Comparison of ENCODE assay signal across 1 cellular context in the genomic region with DNA sequence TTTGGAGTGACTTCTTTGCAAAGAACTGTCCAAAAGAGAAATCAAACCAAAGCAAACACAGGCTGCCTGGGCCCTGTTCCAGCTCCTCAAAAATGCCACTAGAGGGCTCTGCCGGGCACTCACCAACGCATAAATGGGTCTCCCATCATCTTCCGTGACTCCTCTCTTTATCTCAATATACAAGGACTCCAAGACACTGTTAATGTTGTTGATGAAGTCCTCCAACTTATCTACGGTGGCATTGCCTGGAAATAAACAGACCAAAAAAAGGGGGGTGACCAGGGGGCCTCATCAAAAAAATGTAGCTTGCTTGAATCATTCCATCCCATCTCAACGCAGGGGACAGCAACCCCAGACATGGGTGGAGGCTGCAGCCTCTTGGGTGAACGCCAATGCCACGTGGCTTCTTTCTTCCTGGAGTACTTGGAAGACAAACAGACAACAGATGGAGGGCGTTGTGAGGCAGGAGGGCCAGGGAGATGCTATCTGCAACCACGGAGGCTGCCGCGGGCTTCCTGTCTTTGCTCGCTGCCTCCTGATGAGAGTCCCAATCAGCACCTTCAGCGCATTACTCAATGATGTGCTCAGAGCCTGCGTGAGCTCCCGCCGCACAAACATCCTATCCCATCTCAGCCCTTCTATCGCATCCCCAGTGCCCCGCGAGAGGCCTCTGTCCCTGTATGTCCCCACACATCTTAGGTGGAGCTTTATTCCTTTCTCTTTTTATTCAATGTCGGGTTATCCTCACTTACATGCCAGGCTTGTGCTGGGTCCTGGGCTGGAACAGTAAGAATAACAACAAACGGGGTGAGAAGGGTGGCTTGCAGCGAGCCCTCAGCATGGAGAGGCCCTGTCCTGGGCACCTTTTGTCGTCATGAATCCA.
TF ChIP-seq lines count a peak whose summit lies in the region.

No MANE protein-coding gene starts in this region.

TF ChIP-seq in K562, 482 proteins besides CTCF, POLR2A, EP300 and RAD21 (continued from another document and continues in another):
- TF ChIP-seq MAX (CRISPR knock-in tag; IDR thresholded peaks at IDR 0.05) (peak; percentile 82), BCLAF1 (IDR thresholded peaks at IDR 0.05; ENCODE audit: borderline replicate concordance in 1 of 2, control insufficient read depth in 1 of 2, low read depth in 2 of 2, low read length in 1 of 2) (no peak), DDX20 (tag; IDR thresholded peaks at IDR 0.05; ENCODE audit: low read depth) (no peak), ZNF444 (CRISPR knock-in tag; IDR thresholded peaks at IDR 0.05) (no peak), CBX8 (IDR thresholded peaks at IDR 0.05; ENCODE audit: borderline replicate concordance, extremely low read depth, low read depth, low read length, poor library complexity, severe bottlenecking) (no peak), MTA2 (IDR thresholded peaks at IDR 0.05; ENCODE audit: low read depth) (no peak), SUPT5H (IDR thresholded peaks at IDR 0.05) (no peak), MBD2 (IDR thresholded peaks at IDR 0.05; ENCODE audit: borderline replicate concordance, low read depth) (no peak), PCBP1 (IDR thresholded peaks at IDR 0.05; ENCODE audit: low read depth, low read length, poor library complexity, severe bottlenecking) (no peak), PURB (CRISPR knock-in tag; IDR thresholded peaks at IDR 0.05; ENCODE audit: low read depth) (no peak), ZNF639 (CRISPR knock-in tag; conservative IDR thresholded peaks at IDR 0.05 in 1 of 2, IDR thresholded peaks at IDR 0.05 in 1 of 2) (no peak), BCOR (IDR thresholded peaks at IDR 0.05) (0 out of 2 replicates have a peak, but pooled peaks have one; percentile 27), ZNF77 (CRISPR knock-in tag; IDR thresholded peaks at IDR 0.05) (no peak), PHB (CRISPR knock-in tag; IDR thresholded peaks at IDR 0.05) (no peak), SREBF1 (IDR thresholded peaks at IDR 0.05; ENCODE audit: borderline replicate concordance, low read depth, low read length) (no peak), KLF1 (tag; IDR thresholded peaks at IDR 0.05) (no peak; the same call in none of the 2 replicates), ZNF239 (CRISPR knock-in tag; IDR thresholded peaks at IDR 0.05) (no peak), SIN3A (IDR thresholded peaks at IDR 0.05; ENCODE audit: borderline replicate concordance in 2 of 2, control insufficient read depth in 1 of 2, low read depth in 2 of 2, low read length in 2 of 2) (no peak; a peak in 1 of 4 replicates), SMAD1 (IDR thresholded peaks at IDR 0.05; ENCODE audit: low read depth, low read length, partially characterized antibody) (no peak), HOXB6 (CRISPR knock-in tag; IDR thresholded peaks at IDR 0.05; ENCODE audit: borderline replicate concordance) (no peak), GMEB1 (CRISPR knock-in tag; IDR thresholded peaks at IDR 0.05) (no peak), BHLHE40 (IDR thresholded peaks at IDR 0.05; ENCODE audit: low read length) (peak; percentile 33), ZKSCAN3 (CRISPR knock-in tag; IDR thresholded peaks at IDR 0.05) (no peak), CAMTA2 (CRISPR knock-in tag; conservative IDR thresholded peaks at IDR 0.05) (no peak), DNMT1 (IDR thresholded peaks at IDR 0.05) (no peak), CHCHD3 (CRISPR knock-in tag; IDR thresholded peaks at IDR 0.05) (no peak), MNT (conservative IDR thresholded peaks at IDR 0.05) (peak; percentile 98 to 99), HLTF (IDR thresholded peaks at IDR 0.05) (no peak), NR2C1 (IDR thresholded peaks at IDR 0.05) (no peak), NR2C1 (tag; IDR thresholded peaks at IDR 0.05) (no peak), USF1 (CRISPR knock-in tag; IDR thresholded peaks at IDR 0.05) (peak; percentile 76), SNAPC5 (CRISPR knock-in tag; IDR thresholded peaks at IDR 0.05) (no peak), BRCA1 (IDR thresholded peaks at IDR 0.05) (no peak), BRCA1 (CRISPR knock-in tag; IDR thresholded peaks at IDR 0.05) (no peak), BCL6 (CRISPR knock-in tag; IDR thresholded peaks at IDR 0.05) (no peak), TRIM24 (IDR thresholded peaks at IDR 0.05) (peak in 1 of 2 experiments; percentile 38; a peak in 1 of 4 replicates), TAF15 (IDR thresholded peaks at IDR 0.05; ENCODE audit: low read depth, low read length) (no peak), HDAC2 (IDR thresholded peaks at IDR 0.05) (peak; percentile 96; the same call in 1 of the 2 replicates), LEF1 (IDR thresholded peaks at IDR 0.05) (peak; percentile 42; the same call in 1 of the 2 replicates), MYNN (IDR thresholded peaks at IDR 0.05) (no peak), MYNN (CRISPR knock-in tag; IDR thresholded peaks at IDR 0.05) (no peak), ETV6 (IDR thresholded peaks at IDR 0.05; ENCODE audit: borderline replicate concordance in 1 of 2, low read depth in 2 of 2, low read length in 1 of 2) (no peak), ETV6 (CRISPR knock-in tag; IDR thresholded peaks at IDR 0.05; ENCODE audit: borderline replicate concordance) (no peak), SMARCA4 (IDR thresholded peaks at IDR 0.05) (peak; percentile 64; the same call in 1 of the 2 replicates), POLR2G (IDR thresholded peaks at IDR 0.05; ENCODE audit: low read depth, low read length) (no peak), ZNF785 (CRISPR knock-in tag; IDR thresholded peaks at IDR 0.05) (no peak), ZKSCAN8 (CRISPR knock-in tag; IDR thresholded peaks at IDR 0.05) (no peak; the same call in 1 of the 2 replicates), ZNF23 (CRISPR knock-in tag; IDR thresholded peaks at IDR 0.05) (no peak), ZBTB2 (IDR thresholded peaks at IDR 0.05) (0 out of 2 replicates have a peak, but pooled peaks have one; percentile 12), NCOA6 (IDR thresholded peaks at IDR 0.05) (no peak), ETV5 (CRISPR knock-in tag; IDR thresholded peaks at IDR 0.05; ENCODE audit: low read depth) (peak; percentile 75; the same call in 1 of the 2 replicates), FOXM1 (IDR thresholded peaks at IDR 0.05; ENCODE audit: low read depth) (0 out of 2 replicates have a peak, but pooled peaks have one; percentile 22), FOXM1 (CRISPR knock-in tag; IDR thresholded peaks at IDR 0.05; ENCODE audit: low read depth) (no peak)
- TF ChIP-seq, protein P1, sequence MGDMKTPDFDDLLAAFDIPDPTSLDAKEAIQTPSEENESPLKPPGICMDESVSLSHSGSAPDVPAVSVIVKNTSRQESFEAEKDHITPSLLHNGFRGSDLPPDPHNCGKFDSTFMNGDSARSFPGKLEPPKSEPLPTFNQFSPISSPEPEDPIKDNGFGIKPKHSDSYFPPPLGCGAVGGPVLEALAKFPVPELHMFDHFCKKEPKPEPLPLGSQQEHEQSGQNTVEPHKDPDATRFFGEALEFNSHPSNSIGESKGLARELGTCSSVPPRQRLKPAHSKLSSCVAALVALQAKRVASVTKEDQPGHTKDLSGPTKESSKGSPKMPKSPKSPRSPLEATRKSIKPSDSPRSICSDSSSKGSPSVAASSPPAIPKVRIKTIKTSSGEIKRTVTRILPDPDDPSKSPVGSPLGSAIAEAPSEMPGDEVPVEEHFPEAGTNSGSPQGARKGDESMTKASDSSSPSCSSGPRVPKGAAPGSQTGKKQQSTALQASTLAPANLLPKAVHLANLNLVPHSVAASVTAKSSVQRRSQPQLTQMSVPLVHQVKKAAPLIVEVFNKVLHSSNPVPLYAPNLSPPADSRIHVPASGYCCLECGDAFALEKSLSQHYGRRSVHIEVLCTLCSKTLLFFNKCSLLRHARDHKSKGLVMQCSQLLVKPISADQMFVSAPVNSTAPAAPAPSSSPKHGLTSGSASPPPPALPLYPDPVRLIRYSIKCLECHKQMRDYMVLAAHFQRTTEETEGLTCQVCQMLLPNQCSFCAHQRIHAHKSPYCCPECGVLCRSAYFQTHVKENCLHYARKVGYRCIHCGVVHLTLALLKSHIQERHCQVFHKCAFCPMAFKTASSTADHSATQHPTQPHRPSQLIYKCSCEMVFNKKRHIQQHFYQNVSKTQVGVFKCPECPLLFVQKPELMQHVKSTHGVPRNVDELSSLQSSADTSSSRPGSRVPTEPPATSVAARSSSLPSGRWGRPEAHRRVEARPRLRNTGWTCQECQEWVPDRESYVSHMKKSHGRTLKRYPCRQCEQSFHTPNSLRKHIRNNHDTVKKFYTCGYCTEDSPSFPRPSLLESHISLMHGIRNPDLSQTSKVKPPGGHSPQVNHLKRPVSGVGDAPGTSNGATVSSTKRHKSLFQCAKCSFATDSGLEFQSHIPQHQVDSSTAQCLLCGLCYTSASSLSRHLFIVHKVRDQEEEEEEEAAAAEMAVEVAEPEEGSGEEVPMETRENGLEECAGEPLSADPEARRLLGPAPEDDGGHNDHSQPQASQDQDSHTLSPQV (IDR thresholded peaks at IDR 0.05): peak; percentile 56
- TF ChIP-seq, protein P2, sequence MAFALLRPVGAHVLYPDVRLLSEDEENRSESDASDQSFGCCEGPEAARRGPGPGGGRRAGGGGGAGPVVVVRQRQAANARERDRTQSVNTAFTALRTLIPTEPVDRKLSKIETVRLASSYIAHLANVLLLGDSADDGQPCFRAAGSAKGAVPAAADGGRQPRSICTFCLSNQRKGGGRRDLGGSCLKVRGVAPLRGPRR (CRISPR knock-in tag; IDR thresholded peaks at IDR 0.05): no peak
